ENCODE assay signal across 1 cellular context in the genomic region with DNA sequence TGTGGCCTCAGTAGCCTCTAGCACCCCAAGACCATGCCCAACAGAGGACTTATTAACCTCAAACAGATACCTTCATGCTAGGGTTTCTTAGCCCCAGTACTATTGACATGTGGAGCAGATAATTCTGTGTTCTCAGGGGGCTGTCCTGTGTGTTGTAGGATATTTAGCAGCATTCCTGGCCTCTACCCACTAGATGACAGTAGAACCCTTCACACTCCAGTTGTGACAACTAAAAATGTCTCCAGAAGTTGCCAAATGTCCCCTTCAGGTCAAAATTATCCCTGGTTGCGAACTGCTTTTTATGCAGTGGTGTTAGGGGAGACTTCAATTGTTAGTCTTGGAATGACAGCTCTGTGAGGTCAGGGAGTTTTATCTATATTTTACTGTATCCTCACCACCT.
TF ChIP-seq lines count a peak whose summit lies in the region.

No MANE protein-coding gene starts in this region.

TF ChIP-seq in HCT116, 20 proteins besides CTCF, POLR2A, EP300 and RAD21 (continued from another document):
- TF ChIP-seq TCF7L2 (IDR thresholded peaks at IDR 0.05; ENCODE audit: borderline replicate concordance, extremely low read depth, insufficient read depth, insufficient read length) (no peak), ZBTB33 (IDR thresholded peaks at IDR 0.05; ENCODE audit: extremely low read depth, insufficient replicate concordance, low read length) (no peak), EZH2 (IDR thresholded peaks at IDR 0.05) (no peak), EGR1 (IDR thresholded peaks at IDR 0.05; ENCODE audit: low read depth) (no peak), YY1 (IDR thresholded peaks at IDR 0.05; ENCODE audit: extremely low read depth, insufficient replicate concordance, low read depth, low read length) (no peak), JUND (IDR thresholded peaks at IDR 0.05) (no peak)
- TF ChIP-seq, protein P1, sequence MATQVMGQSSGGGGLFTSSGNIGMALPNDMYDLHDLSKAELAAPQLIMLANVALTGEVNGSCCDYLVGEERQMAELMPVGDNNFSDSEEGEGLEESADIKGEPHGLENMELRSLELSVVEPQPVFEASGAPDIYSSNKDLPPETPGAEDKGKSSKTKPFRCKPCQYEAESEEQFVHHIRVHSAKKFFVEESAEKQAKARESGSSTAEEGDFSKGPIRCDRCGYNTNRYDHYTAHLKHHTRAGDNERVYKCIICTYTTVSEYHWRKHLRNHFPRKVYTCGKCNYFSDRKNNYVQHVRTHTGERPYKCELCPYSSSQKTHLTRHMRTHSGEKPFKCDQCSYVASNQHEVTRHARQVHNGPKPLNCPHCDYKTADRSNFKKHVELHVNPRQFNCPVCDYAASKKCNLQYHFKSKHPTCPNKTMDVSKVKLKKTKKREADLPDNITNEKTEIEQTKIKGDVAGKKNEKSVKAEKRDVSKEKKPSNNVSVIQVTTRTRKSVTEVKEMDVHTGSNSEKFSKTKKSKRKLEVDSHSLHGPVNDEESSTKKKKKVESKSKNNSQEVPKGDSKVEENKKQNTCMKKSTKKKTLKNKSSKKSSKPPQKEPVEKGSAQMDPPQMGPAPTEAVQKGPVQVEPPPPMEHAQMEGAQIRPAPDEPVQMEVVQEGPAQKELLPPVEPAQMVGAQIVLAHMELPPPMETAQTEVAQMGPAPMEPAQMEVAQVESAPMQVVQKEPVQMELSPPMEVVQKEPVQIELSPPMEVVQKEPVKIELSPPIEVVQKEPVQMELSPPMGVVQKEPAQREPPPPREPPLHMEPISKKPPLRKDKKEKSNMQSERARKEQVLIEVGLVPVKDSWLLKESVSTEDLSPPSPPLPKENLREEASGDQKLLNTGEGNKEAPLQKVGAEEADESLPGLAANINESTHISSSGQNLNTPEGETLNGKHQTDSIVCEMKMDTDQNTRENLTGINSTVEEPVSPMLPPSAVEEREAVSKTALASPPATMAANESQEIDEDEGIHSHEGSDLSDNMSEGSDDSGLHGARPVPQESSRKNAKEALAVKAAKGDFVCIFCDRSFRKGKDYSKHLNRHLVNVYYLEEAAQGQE (IDR thresholded peaks at IDR 0.05; ENCODE audit: low read depth) = no peak
TF ChIP-seq in HCT116: peak in this region for 0.
